ENCODE assay signal across 8 cellular contexts in the genomic region with DNA sequence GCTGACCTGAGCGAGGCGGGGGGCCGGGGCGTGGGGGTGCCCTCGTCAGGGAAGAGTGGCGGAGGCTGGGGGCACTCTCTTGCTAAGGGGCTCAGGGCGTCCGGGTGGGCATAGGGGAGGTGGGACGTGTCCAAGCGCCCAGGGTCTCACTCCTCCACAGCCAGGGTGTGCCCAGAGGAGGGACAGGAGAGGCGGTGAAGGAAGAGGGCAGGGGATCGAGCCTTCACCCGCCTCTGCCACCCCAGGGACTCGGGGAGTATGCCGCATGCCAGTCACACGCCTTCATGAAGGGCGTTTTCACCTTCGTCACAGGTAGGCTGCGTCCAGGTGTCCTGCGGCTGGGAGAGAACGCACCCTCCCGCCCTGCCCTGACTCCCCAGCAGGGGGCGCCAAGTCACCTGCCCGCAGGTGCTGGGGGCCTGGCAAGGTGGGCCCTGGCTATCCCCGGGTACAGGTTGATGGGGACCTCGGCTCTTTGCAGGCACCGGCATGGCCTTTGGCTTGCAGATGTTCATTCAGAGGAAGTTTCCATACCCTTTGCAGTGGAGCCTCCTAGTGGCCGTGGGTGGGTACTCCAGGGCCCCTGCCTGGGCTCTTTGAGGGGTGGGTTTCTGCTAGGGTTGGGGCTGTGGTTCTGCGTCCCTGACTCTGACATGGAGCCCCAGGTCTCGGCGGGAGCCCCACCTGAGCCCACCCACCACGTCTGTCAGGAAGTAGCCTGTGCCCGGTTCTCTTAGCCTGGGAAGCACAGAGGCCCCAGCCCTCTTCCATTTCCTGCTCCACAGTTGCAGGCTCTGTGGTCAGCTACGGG. TPM values are rescaled to one million over a fixed set of nuclear protein-coding genes. Genes with fewer than 3 reads are reported as not detected.
DNase-seq lines count a peak whose midpoint lies in the region; ATAC-seq and TF ChIP-seq lines count a peak whose summit lies in the region.

No MANE protein-coding gene starts in this region.

- no peaks in the 10 kb centered on the region for H3K36me3 Mint-ChIP-seq in nephron progenitor cell (ENCODE audit: low read depth)

- peaks cover 64% of the 10 kb centered on the region for H3K4me1 Mint-ChIP-seq in nephron progenitor cell

- H3K27me3 Mint-ChIP-seq in nephron progenitor cell (ENCODE audit: low read depth, poor library complexity): peaks cover 9% of the 10 kb centered on the region

- peak overlapping the region; percentile 78 for H3K4me3 Mint-ChIP-seq in nephron progenitor cell

- TF ChIP-seq POLR2A in suprapubic skin (IDR thresholded peaks at IDR 0.05): peak in 1 of 2 donors; percentile 9

- H3K4me1 ChIP-seq in suprapubic skin: peaks cover 46% of the 10 kb centered on the region

- ATAC-seq in GM18858 (IDR thresholded peaks at IDR 0.05; ENCODE audit: unreplicated experiment): no peak

- TF ChIP-seq EP300 in suprapubic skin (IDR thresholded peaks at IDR 0.05): no peak

- peak; percentile 72 for DNase-seq in DMS53 treated with DMSO at 0.1 percent for 48 hours (lab: John Stamatoyannopoulos, UW; ENCODE audit: unreplicated experiment)
- no peak for DNase-seq in HFF-Myc (ENCODE audit: extremely low read depth, low read depth)
- DNase-seq in NCI-H748 (lab: John Stamatoyannopoulos, UW; ENCODE audit: unreplicated experiment): peak; percentile 89
- peak; percentile 58 for DNase-seq in activated T-cell treated with anti-CD3 and anti-CD28 coated beads for 1 hour (ENCODE audit: low read depth)
- peak; percentile 57 for DNase-seq in epithelial cell of prostate (ENCODE audit: low read depth, low spot score)
- DNase-seq in nephron progenitor cell: peak; percentile 67
- DNase-seq in suprapubic skin (ENCODE audit: low spot score in 2 of 2): peak in 1 of 2 donors; percentile 86

- H3K36me3 ChIP-seq in suprapubic skin: no peaks in the 10 kb centered on the region

- no peaks in the 10 kb centered on the region for H3K9me3 ChIP-seq in suprapubic skin

- no peaks in the 10 kb centered on the region for H3K9me3 Mint-ChIP-seq in nephron progenitor cell

- no peak overlapping the region for H3K27ac Mint-ChIP-seq in nephron progenitor cell

- no CpG with 5 or more reads among the region's 34 CpGs for WGBS in suprapubic skin

- H3K27ac ChIP-seq in epithelial cell of prostate (peak overlapping the region; percentile 91), suprapubic skin (peak overlapping the region; percentile 98)

- TF ChIP-seq CTCF in HFF-Myc (IDR thresholded peaks at IDR 0.05; ENCODE audit: low read depth, low read length, missing control alignments) (peak; percentile 95), nephron progenitor cell (IDR thresholded peaks at IDR 0.05) (peak; percentile 94), suprapubic skin (IDR thresholded peaks at IDR 0.05) (peak; percentile 71 to 97)

- H3K4me3 ChIP-seq in HFF-Myc (replicated peaks; ENCODE audit: low read depth, low read length) (peak overlapping the region; percentile 89), suprapubic skin (peak overlapping the region; percentile 74)

- H3K27me3 ChIP-seq in suprapubic skin: no peaks in the 10 kb centered on the region

RNA-seq across cellular contexts. Expression of gene TMEM141, which starts 0.5 kb away (rescaled TPM):
- 100 to 1,000 TPM in 2 of 4 donors, 10 to 100 TPM in 2; 71.1 to 148 (median 115) TPM for total RNA-seq in suprapubic skin

RNA-seq across cellular contexts. Expression of gene CCDC183, which starts 4.5 kb away (rescaled TPM):
- 10 to 100 TPM in 1 of 4 donors, 1 to 10 TPM in 3; 1.1 to 10.3 (median 2.3) TPM for total RNA-seq in suprapubic skin

RNA-seq across cellular contexts. Expression of gene RABL6, which starts 16.1 kb away (rescaled TPM):
- total RNA-seq in suprapubic skin: 10 to 100 TPM; 54.2 to 70.7 (median 61.0) TPM

RNA-seq across cellular contexts. Expression of gene LCN15, which starts 27.4 kb away (rescaled TPM):
- total RNA-seq in suprapubic skin: under 1 TPM in 1 of 4 donors, not detected in 3; 0.21 TPM

RNA-seq across cellular contexts. Expression of gene LCN8, which starts 33.6 kb away (rescaled TPM):
- total RNA-seq in suprapubic skin: not detected
